Comparison of ENCODE assay signal across 13 cellular contexts in genomic region chr9:81318571-81318970, GRCh38.
DNase-seq lines count a peak whose midpoint lies in the region; FAIRE-seq and TF ChIP-seq lines count a peak whose summit lies in the region.
"Had no signal": no experiment of that assay in that cellular context is flagged by ENCODE, and none has a peak within 500 bp of the region (broad histone marks: within the 10 kb centered on the region; RNA-seq: fewer than 3 reads in every experiment).

No MANE protein-coding gene starts in this region.

- H2AFZ ChIP-seq in SK-N-SH (ENCODE audit: low read depth): no peak overlapping the region

- no peaks in the 10 kb centered on the region for H3K79me2 ChIP-seq in SK-N-SH (ENCODE audit: insufficient read depth)

- DNase-seq in AG04450 (ENCODE audit: low read depth, low spot score) (peak; percentile 4), HCEC 1CT (peak; percentile 76), amniotic epithelial cell (ENCODE audit: low read depth) (peak; percentile 80), hepatic stellate cell (ENCODE audit: low spot score) (peak; percentile 58), foreskin melanocyte (no peak), SK-N-SH (no peak), GM12892 (ENCODE audit: insufficient read length) (no peak), superior temporal gyrus (ENCODE audit: extremely low spot score) (no peak)
- DNase-seq: activated CD8-positive, alpha-beta memory T cell treated with anti-CD3 and anti-CD28 coated beads, Interleukin-2, amount 10 ng/mL, durations not matched to agents 7 days and 5 days; NCI-H524 treated with DMSO at 0.1 percent for 48 hours; ovary; SJCRH30 had no signal

- CTCF ChIA-PET in AG04450 (lab: Charles Lee): no interaction called here
- CTCF ChIA-PET in SK-N-SH (lab: Yijun Ruan, JAX): no interaction called here

- POLR2A ChIA-PET in AG04450 (lab: Yijun Ruan, JAX) (no interaction called here), SK-N-SH (lab: Yijun Ruan, JAX) (no interaction called here)

- no peaks in the 10 kb centered on the region for H3K36me3 ChIP-seq in SK-N-SH (replicated peaks in 1 of 2; ENCODE audit: control insufficient read depth in 1 of 2, insufficient read depth in 2 of 2, low read length in 1 of 2)
- H3K36me3 ChIP-seq: ovary, SJCRH30, vagina had no signal

- TF ChIP-seq POLR2A in GM12892 (IDR thresholded peaks at IDR 0.05; ENCODE audit: low read depth, low read length): no peak

- no peak overlapping the region for H3K4me3 ChIP-seq in AG04450 (ENCODE audit: low read depth, low read length)
- no peak overlapping the region for H3K4me3 ChIP-seq in SK-N-SH (ENCODE audit: low read depth in 2 of 2, low read length in 1 of 2)
- H3K4me3 ChIP-seq: ovary, SJCRH30, vagina had no signal

- 52% methylated on average over 3 of the region's 3 CpGs for WGBS in SK-N-SH (ENCODE audit: low lambda C conversion rate)

- FAIRE-seq in GM12892 (lab: Jason Lieb, UNC): no peak

- no peak overlapping the region for H3K9ac ChIP-seq in SK-N-SH

- no peaks in the 10 kb centered on the region for H3K9me2 ChIP-seq in SK-N-SH

- no peaks in the 10 kb centered on the region; a peak in 1 of 4 replicates for H3K4me1 ChIP-seq in SK-N-SH (ENCODE audit: control insufficient read depth in 1 of 2, insufficient read depth in 2 of 2, low read depth in 1 of 2, low read length in 1 of 2)
- H3K4me1 ChIP-seq: vagina had no signal

- no peak overlapping the region for H3K4me2 ChIP-seq in SK-N-SH

- H3K27me3 ChIP-seq in AG04450 (ENCODE audit: control insufficient read depth, insufficient read depth, low read length) (no peaks in the 10 kb centered on the region), SK-N-SH (ENCODE audit: insufficient read depth) (no peaks in the 10 kb centered on the region)
- H3K27me3 ChIP-seq: ovary, SJCRH30, vagina had no signal

- H3F3A ChIP-seq in SK-N-SH (replicated peaks; ENCODE audit: insufficient read depth): no peaks in the 10 kb centered on the region

- no peak overlapping the region for H3K27ac ChIP-seq in AG04450 (ENCODE audit: low read depth, low read length)
- H3K27ac ChIP-seq in SK-N-SH (ENCODE audit: low read depth in 2 of 2, low read length in 1 of 2): no peak overlapping the region
- H3K27ac ChIP-seq: ovary, SJCRH30, vagina had no signal

- no peak for TF ChIP-seq EP300 in SK-N-SH (IDR thresholded peaks at IDR 0.05; ENCODE audit: borderline replicate concordance in 1 of 2, low read depth in 1 of 2, low read length in 1 of 2)

- no peaks in the 10 kb centered on the region for H3K9me3 ChIP-seq in AG04450 (ENCODE audit: control insufficient read depth, insufficient read depth, low read length)
- H3K9me3 ChIP-seq in SK-N-SH: 0 out of 2 replicates have a peak, but pooled peaks cover 3% of the 10 kb centered on the region
- H3K9me3 ChIP-seq: ovary, vagina had no signal

- TF ChIP-seq CTCF in AG04450 (IDR thresholded peaks at IDR 0.05; ENCODE audit: low read depth, low read length): no peak
- no peak for TF ChIP-seq CTCF in SK-N-SH (IDR thresholded peaks at IDR 0.05)

- TF ChIP-seq RAD21 in SK-N-SH (IDR thresholded peaks at IDR 0.05; ENCODE audit: low read length): no peak

- no peaks in the 10 kb centered on the region for H4K20me1 ChIP-seq in SK-N-SH (ENCODE audit: insufficient read depth)

TF ChIP-seq in SK-N-SH, 30 proteins besides CTCF, POLR2A, EP300 and RAD21:
- no peak for TF ChIP-seq SMC3 (IDR thresholded peaks at IDR 0.05; ENCODE audit: low read depth, low read length)
- TF ChIP-seq JUND (IDR thresholded peaks at IDR 0.05): no peak
- TF ChIP-seq MXI1 (IDR thresholded peaks at IDR 0.05; ENCODE audit: low read depth, low read length): no peak
- TF ChIP-seq EZH2phosphoT487 (IDR thresholded peaks at IDR 0.05; ENCODE audit: borderline replicate concordance, low read depth): no peak
- no peak for TF ChIP-seq YY1 (IDR thresholded peaks at IDR 0.05; ENCODE audit: low read depth)
- no peak for TF ChIP-seq USF1 (IDR thresholded peaks at IDR 0.05; ENCODE audit: borderline replicate concordance, low read depth)
- no peak for TF ChIP-seq ZBTB33 (IDR thresholded peaks at IDR 0.05; ENCODE audit: borderline replicate concordance, low read depth)
- no peak for TF ChIP-seq RFX5 (IDR thresholded peaks at IDR 0.05; ENCODE audit: low read length)
- TF ChIP-seq GABPA (IDR thresholded peaks at IDR 0.05; ENCODE audit: low read depth): no peak
- no peak for TF ChIP-seq ELF1 (IDR thresholded peaks at IDR 0.05)
- no peak for TF ChIP-seq PBX3 (IDR thresholded peaks at IDR 0.05)
- TF ChIP-seq FOSL2 (IDR thresholded peaks at IDR 0.05; ENCODE audit: borderline replicate concordance, low read depth): no peak
- TF ChIP-seq TEAD4 (IDR thresholded peaks at IDR 0.05; ENCODE audit: borderline replicate concordance, insufficient read depth): no peak
- TF ChIP-seq MEF2A (IDR thresholded peaks at IDR 0.05; ENCODE audit: borderline replicate concordance, low read depth): no peak
- no peak for TF ChIP-seq GATA2 (CRISPR knock-in tag; IDR thresholded peaks at IDR 0.05)
- TF ChIP-seq IRF3 (IDR thresholded peaks at IDR 0.05; ENCODE audit: low read depth, low read length): no peak
- TF ChIP-seq FOXM1 (IDR thresholded peaks at IDR 0.05; ENCODE audit: low read depth): no peak
- TF ChIP-seq MAX (IDR thresholded peaks at IDR 0.05; ENCODE audit: low read depth): no peak
- no peak for TF ChIP-seq USF2 (IDR thresholded peaks at IDR 0.05; ENCODE audit: borderline replicate concordance, low read depth, low read length)

Comparison
In these comparisons a context has a peak if more than half of its experiments do, and no peak if none do; other contexts are left out.
1. DNase-seq: peak in AG04450 (single experiment), HCEC 1CT (single experiment), amniotic epithelial cell (single experiment) and hepatic stellate cell (single experiment); none in foreskin melanocyte (single experiment), SK-N-SH (single experiment), GM12892 (single experiment) and superior temporal gyrus (single experiment).